In the genomic region with DNA sequence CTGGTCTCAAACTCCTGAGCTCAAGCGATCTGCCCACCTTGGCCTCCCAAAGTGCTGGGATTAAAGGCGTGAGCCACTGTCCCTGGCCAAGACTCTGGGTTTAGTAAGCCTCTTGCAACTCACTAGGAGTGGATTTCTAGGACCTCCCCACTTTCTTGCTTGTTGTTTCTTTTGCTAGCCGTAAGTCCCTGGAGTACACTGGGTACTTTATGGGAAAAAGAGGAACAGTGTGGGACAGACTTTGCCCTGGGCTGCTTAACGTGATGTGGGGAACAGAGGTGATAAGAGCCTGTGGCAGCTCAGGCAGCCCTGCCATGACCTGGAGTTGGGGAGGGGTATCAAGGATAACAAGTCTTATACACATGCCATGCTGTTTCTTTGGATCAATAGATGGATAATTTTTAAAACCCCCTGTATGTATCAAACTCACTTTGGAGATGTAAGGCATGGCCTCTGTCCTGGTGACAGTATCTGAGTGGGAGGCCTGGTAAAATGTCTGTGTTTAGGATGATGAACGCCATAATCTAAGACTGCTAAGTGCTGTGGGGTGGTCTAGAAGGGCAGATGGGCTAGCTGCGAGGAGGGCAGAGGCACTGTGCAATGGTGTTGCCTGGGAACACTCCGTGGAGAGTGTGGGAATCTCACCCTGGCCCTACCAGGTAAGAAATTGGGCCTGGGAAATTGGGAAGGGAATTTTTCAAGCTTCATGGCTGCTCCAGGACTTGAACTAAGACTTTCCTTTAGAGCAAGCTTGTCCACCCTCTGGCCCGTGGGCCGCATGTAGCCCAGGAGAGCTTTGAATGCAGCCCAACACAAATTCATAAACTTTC, we compare ENCODE assay signal across 8 cellular contexts. TPM values are rescaled to one million over a fixed set of nuclear protein-coding genes. Genes with fewer than 3 reads are reported as not detected.
DNase-seq lines count a peak whose midpoint lies in the region; ATAC-seq and TF ChIP-seq lines count a peak whose summit lies in the region.

No MANE protein-coding gene starts in this region.

- no peaks in the 10 kb centered on the region for H3K36me3 Mint-ChIP-seq in brain

- TF ChIP-seq CTCF in heart left ventricle (IDR thresholded peaks at IDR 0.05) (no peak), brain (conservative IDR thresholded peaks at IDR 0.05) (no peak), upper lobe of left lung (IDR thresholded peaks at IDR 0.05) (no peak)

- peaks cover 72% of the 10 kb centered on the region for H3K4me1 Mint-ChIP-seq in brain

- TF ChIP-seq EP300 in upper lobe of left lung (IDR thresholded peaks at IDR 0.05): no peak

- 76 to 82% (median 79%) methylated on average over 9 of the region's 9 CpGs for WGBS in heart left ventricle, 4 donors
- 85 to 87% methylated on average over 7 to 9 of the region's 9 CpGs for WGBS in upper lobe of left lung, 2 donors

- H3K4me3 Mint-ChIP-seq in brain: peak overlapping the region in 1 of 5 experiments; percentile 44

- peak overlapping the region; percentile 37 for H3K9ac ChIP-seq in muscle layer of colon (ENCODE audit: low read length)

- peak overlapping the region in 7 of 12 donors; percentile 4 to 36 (median 22) for H3K4me3 ChIP-seq in heart left ventricle
- peak overlapping the region in 1 of 2 donors; percentile 15 for H3K4me3 ChIP-seq in muscle layer of colon (ENCODE audit: low read depth in 1 of 2, low read length in 2 of 2)
- H3K4me3 ChIP-seq in upper lobe of left lung: no peak overlapping the region

- intact Hi-C loops in heart left ventricle (cut with DNase I) (loop anchor here in 3 of 10 donors (2.0 to 10.0 kb wide), 3 partner anchors 55 to 135 kb away; partner anchors contain the start of genes AAGAB (in 1 of the 3), IQCH (in 1 of the 3) and SMAD3 (in 1 of the 3)), Right ventricle myocardium superior (cut with DNase I) (no loop called here)

- H3K9me3 ChIP-seq in heart left ventricle (no peaks in the 10 kb centered on the region), muscle layer of colon (ENCODE audit: low read length) (no peaks in the 10 kb centered on the region), upper lobe of left lung (no peaks in the 10 kb centered on the region)

- peaks cover 4% of the 10 kb centered on the region for H3K27me3 Mint-ChIP-seq in brain

- no peak for ATAC-seq in heart left ventricle
- ATAC-seq in Right ventricle myocardium superior (ENCODE audit: poor library complexity): no peak
- no peak for ATAC-seq in upper lobe of left lung (ENCODE audit: low FRiP score in 2 of 2)
- no peak for ATAC-seq in HG03045 (IDR thresholded peaks at IDR 0.05; ENCODE audit: unreplicated experiment)

- H3K4me1 ChIP-seq in heart left ventricle: peaks cover 18 to 98% (median 70%) of the 10 kb centered on the region in 12 donors
- peaks cover 62% of the 10 kb centered on the region for H3K4me1 ChIP-seq in muscle layer of colon (ENCODE audit: insufficient read depth, low read length)
- peaks cover 60 to 73% (median 65%) of the 10 kb centered on the region in 4 donors for H3K4me1 ChIP-seq in upper lobe of left lung

- H3K9me3 Mint-ChIP-seq in brain: no peaks in the 10 kb centered on the region

- TF ChIP-seq POLR2A in heart left ventricle (IDR thresholded peaks at IDR 0.05) (no peak), upper lobe of left lung (IDR thresholded peaks at IDR 0.05) (peak in 1 of 4 donors; percentile 41)

- H3K27ac Mint-ChIP-seq in brain: peak overlapping the region in 4 of 5 experiments; percentile 38 to 94 (median 74)

- no peaks in the 10 kb centered on the region for H3K36me3 ChIP-seq in heart left ventricle
- no peaks in the 10 kb centered on the region for H3K36me3 ChIP-seq in muscle layer of colon (ENCODE audit: insufficient read depth, low read length)
- no peaks in the 10 kb centered on the region for H3K36me3 ChIP-seq in upper lobe of left lung

- H3K27me3 ChIP-seq in heart left ventricle: no peaks in the 10 kb centered on the region
- H3K27me3 ChIP-seq in muscle layer of colon (ENCODE audit: control insufficient read depth in 1 of 2, insufficient read depth in 2 of 2, low read length in 2 of 2): no peaks in the 10 kb centered on the region
- H3K27me3 ChIP-seq in upper lobe of left lung: no peaks in the 10 kb centered on the region

- H3K27ac ChIP-seq in heart left ventricle (peak overlapping the region; percentile 80 to 93 (median 88)), muscle layer of colon (ENCODE audit: low read depth, low read length) (peak overlapping the region; percentile 81), upper lobe of left lung (peak overlapping the region; percentile 87 to 93 (median 89))

- DNase-seq in heart left ventricle (no peak), Right ventricle myocardium superior (no peak), upper lobe of left lung (peak in 1 of 2 donors; percentile 20), ureter (ENCODE audit: low spot score) (no peak), COR-L47 (lab: John Stamatoyannopoulos, UW) (no peak)

RNA-seq across cellular contexts. Expression of gene SMAD3, which starts 54.8 kb away (rescaled TPM):
- total RNA-seq in heart left ventricle: 10 to 100 TPM; 12.1 to 34.3 (median 16.3) TPM
- polyA plus RNA-seq in heart left ventricle: 1 to 10 TPM; 5.6 to 9.8 TPM
- 17.3 TPM for total RNA-seq in Right ventricle myocardium superior
- polyA plus RNA-seq in brain (ENCODE audit: insufficient read depth, low read depth, low replicate concordance): 7.8 TPM
- total RNA-seq in upper lobe of left lung: 10 to 100 TPM; 31.7 to 44.5 (median 36.3) TPM
- total RNA-seq in ureter: 124 TPM

Comparison
In these comparisons a context has a peak if more than half of its experiments do, and no peak if none do; other contexts are left out.
1. H3K4me3 ChIP-seq: peak in heart left ventricle (7 of 12); none in upper lobe of left lung (0 of 4).
2. Peak in every context shown above with its lines, with median percentiles within 50 percentile points of each other: H3K27ac ChIP-seq.